In the genomic region with DNA sequence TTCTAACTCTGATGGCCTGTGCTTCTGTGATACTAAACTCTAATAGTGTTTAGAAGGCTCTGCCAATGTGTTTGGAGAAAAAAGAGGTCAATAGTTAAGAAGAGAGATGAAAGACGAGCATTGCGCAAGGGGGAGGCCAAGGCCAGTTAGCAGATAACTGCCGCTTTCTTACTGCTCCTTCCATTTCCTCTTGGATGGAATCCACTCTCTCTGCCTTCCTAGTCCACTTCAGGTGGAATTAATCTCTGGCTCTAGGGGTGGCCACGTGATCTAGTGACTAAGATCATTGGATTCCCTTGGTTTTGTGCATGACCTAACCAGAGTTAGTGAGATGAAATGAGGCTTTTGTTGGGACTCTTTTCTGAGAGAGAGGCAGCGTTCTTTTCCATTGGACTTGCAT, we compare ENCODE assay signal across 29 cellular contexts.
DNase-seq lines count a peak whose midpoint lies in the region; ATAC-seq, FAIRE-seq and TF ChIP-seq lines count a peak whose summit lies in the region.
"Had no signal": no experiment of that assay in that cellular context is flagged by ENCODE, and none has a peak within 500 bp of the region (broad histone marks: within the 10 kb centered on the region; RNA-seq: fewer than 3 reads in every experiment).

No MANE protein-coding gene starts in this region.

- intact Hi-C loops in K562 (cut with micrococcal nuclease) = no loop called here
- intact Hi-C loops in activated CD4-positive, alpha-beta T cell treated with anti-CD3 and anti-CD28 coated beads, Interleukin-2, amount 10 ng/mL, durations not matched to agents 24 days and 14 days (cut with micrococcal nuclease) = no loop called here

- H3K9me3 Mint-ChIP-seq in activated CD4-positive, alpha-beta T cell treated with anti-CD3 and anti-CD28 coated beads, Interleukin-2, amount 10 ng/mL, durations not matched to agents 24 days and 14 days = no peaks in the 10 kb centered on the region
- H3K9me3 Mint-ChIP-seq: T-helper 1 cell treated with Interleukin-12 subunit alpha and Interleukin-12 subunit beta and Interleukin-4 antibody, amounts not matched to agents 30 μg/mL and 1 μg/mL, for 36 hours had no signal

- no peak overlapping the region for H3K4me3 Mint-ChIP-seq in activated CD4-positive, alpha-beta T cell treated with anti-CD3 and anti-CD28 coated beads, Interleukin-2, amount 10 ng/mL, durations not matched to agents 24 days and 14 days
- H3K4me3 Mint-ChIP-seq: activated T-helper 17 cell treated with anti-CD3 and anti-CD28 coated beads, Interleukin-2, amount 50 U/mL, for 72 hours; B cell; stimulated activated memory B cell treated with anti-CD40 and anti-IgM and Interleukin-4, amounts not matched to agents 10 μg/mL and 1 μg/mL and 100 μg/mL, for 72 hours; T-helper 1 cell treated with Interleukin-12 subunit alpha and Interleukin-12 subunit beta and Interleukin-4 antibody, amounts not matched to agents 30 μg/mL and 1 μg/mL, for 36 hours had no signal

- no TSS peak for BruUV-seq in K562 (replicated peaks; lab: Mats Ljungman, UMichigan)

- H3K4me1 Mint-ChIP-seq in activated CD4-positive, alpha-beta T cell treated with anti-CD3 and anti-CD28 coated beads, Interleukin-2, amount 10 ng/mL, durations not matched to agents 24 days and 14 days = no peaks in the 10 kb centered on the region
- H3K4me1 Mint-ChIP-seq: activated T-helper 17 cell treated with anti-CD3 and anti-CD28 coated beads, Interleukin-2, amount 50 U/mL, for 72 hours; B cell; stimulated activated memory B cell treated with anti-CD40 and anti-IgM and Interleukin-4, amounts not matched to agents 10 μg/mL and 1 μg/mL and 100 μg/mL, for 72 hours had no signal

- CTCF ChIA-PET in K562 (lab: Yijun Ruan, JAX; ENCODE audit: low intra/inter-chr PET ratio) = no interaction called here

- H3K79me2 ChIP-seq in K562 (ENCODE audit: control insufficient read depth, insufficient read depth, low read length) = no peaks in the 10 kb centered on the region
- H3K79me2 ChIP-seq: hepatocyte had no signal

- 0% methylated on average over 5 of the region's 5 CpGs for WGBS in K562 (ENCODE audit: insufficient coverage, low coverage, missing lambda C conversion rate)
- WGBS in small intestine, 3 donors = 23 to 54% (median 24%) methylated on average over 5 of the region's 5 CpGs

- no peaks in the 10 kb centered on the region for H3K9me1 ChIP-seq in K562 (ENCODE audit: control insufficient read depth, insufficient read depth, low read length)

- no peak for TF ChIP-seq EP300 in K562 (IDR thresholded peaks at IDR 0.05; ENCODE audit: low read length)

- FAIRE-seq in K562 (lab: Jason Lieb, UNC) = no peak
- FAIRE-seq in small intestine (lab: Jason Lieb, UNC) = no peak
- FAIRE-seq: GM12892, GM19239, islet of Langerhans had no signal

- in situ Hi-C loops in K562 (cut with MboI) = no loop called here

- no peak overlapping the region for H3K27ac Mint-ChIP-seq in activated CD4-positive, alpha-beta T cell treated with anti-CD3 and anti-CD28 coated beads, Interleukin-2, amount 10 ng/mL, durations not matched to agents 24 days and 14 days
- H3K27ac Mint-ChIP-seq: activated naive CD4-positive, alpha-beta T cell treated with anti-CD3 and anti-CD28 coated beads, Interleukin-2, amount 50 U/mL, for 72 hours; activated T-helper 17 cell treated with anti-CD3 and anti-CD28 coated beads, Interleukin-2, amount 50 U/mL, for 72 hours; B cell; stimulated activated memory B cell treated with anti-CD40 and anti-IgM and Interleukin-4, amounts not matched to agents 10 μg/mL and 1 μg/mL and 100 μg/mL, for 72 hours; T-helper 1 cell treated with Interleukin-12 subunit alpha and Interleukin-12 subunit beta and Interleukin-4 antibody, amounts not matched to agents 30 μg/mL and 1 μg/mL, for 36 hours had no signal

- no peak for TF ChIP-seq RAD21 in K562 (CRISPR knock-in tag; conservative IDR thresholded peaks at IDR 0.05 in 1 of 2, IDR thresholded peaks at IDR 0.05 in 1 of 2)

- no peaks in the 10 kb centered on the region for H3K27me3 ChIP-seq in K562 (ENCODE audit: control insufficient read depth in 2 of 2, insufficient read depth in 2 of 2, low read length in 2 of 2)
- no peaks in the 10 kb centered on the region for H3K27me3 ChIP-seq in small intestine (ENCODE audit: control insufficient read depth in 2 of 2, insufficient read depth in 2 of 2, low read length in 2 of 2)
- H3K27me3 ChIP-seq: testis had no signal

- peaks cover 4% of the 10 kb centered on the region for H3K27me3 Mint-ChIP-seq in activated CD4-positive, alpha-beta T cell treated with anti-CD3 and anti-CD28 coated beads, Interleukin-2, amount 10 ng/mL, durations not matched to agents 24 days and 14 days

- TF ChIP-seq CTCF in K562 (IDR thresholded peaks at IDR 0.05 in 2 of 3, conservative IDR thresholded peaks at IDR 0.05 in 1 of 3; ENCODE audit: insufficient read depth in 2 of 3, low read depth in 1 of 3, low read length in 3 of 3) = no peak

- H3K36me3 Mint-ChIP-seq in activated CD4-positive, alpha-beta T cell treated with anti-CD3 and anti-CD28 coated beads, Interleukin-2, amount 10 ng/mL, durations not matched to agents 24 days and 14 days (ENCODE audit: low read depth) = no peaks in the 10 kb centered on the region
- H3K36me3 Mint-ChIP-seq: activated naive CD4-positive, alpha-beta T cell treated with anti-CD3 and anti-CD28 coated beads, Interleukin-2, amount 50 U/mL, for 72 hours; stimulated activated memory B cell treated with anti-CD40 and anti-IgM and Interleukin-4, amounts not matched to agents 10 μg/mL and 1 μg/mL and 100 μg/mL, for 72 hours had no signal

- H3K4me2 ChIP-seq in K562 (ENCODE audit: insufficient read depth, low read length) = no peak overlapping the region
- H3K4me2 ChIP-seq: hepatocyte had no signal

- no peak for TF ChIP-seq POLR2A in K562 (conservative IDR thresholded peaks at IDR 0.05)

- H2AFZ ChIP-seq in K562 (ENCODE audit: low read depth, low read length) = no peak overlapping the region
- H2AFZ ChIP-seq: GM23248, hepatocyte had no signal

- no peak overlapping the region for H3K9ac ChIP-seq in K562 (ENCODE audit: insufficient read depth in 1 of 2, low read depth in 2 of 2, low read length in 2 of 2)
- H3K9ac ChIP-seq: GM23248 had no signal

- H3K4me3 ChIP-seq in K562 = no peak overlapping the region
- no peak overlapping the region for H3K4me3 ChIP-seq in small intestine (ENCODE audit: low read depth in 1 of 2, low read length in 2 of 2)
- H3K4me3 ChIP-seq: GM23248, hepatocyte, lower lobe of right lung, SJSA1, skin epidermis, testis had no signal

- no peak for ATAC-seq in K562
- ATAC-seq: activated naive CD4-positive, alpha-beta T cell treated with anti-CD3 and anti-CD28 coated beads, Interleukin-2, amount 50 U/mL, for 72 hours; activated T-helper 17 cell treated with anti-CD3 and anti-CD28 coated beads, Interleukin-2, amount 50 U/mL, for 72 hours; foreskin keratinocyte; Panc1; stimulated activated memory B cell treated with anti-CD40 and anti-IgM and Interleukin-4, amounts not matched to agents 10 μg/mL and 1 μg/mL and 100 μg/mL, for 72 hours had no signal

- H3K4me1 ChIP-seq in K562 (replicated peaks in 1 of 2; ENCODE audit: control insufficient read depth in 2 of 2, insufficient read depth in 2 of 2, low read length in 2 of 2) = no peaks in the 10 kb centered on the region
- H3K4me1 ChIP-seq in small intestine (ENCODE audit: control insufficient read depth in 2 of 2, insufficient read depth in 1 of 2, low read depth in 1 of 2, low read length in 1 of 2) = no peaks in the 10 kb centered on the region
- H3K4me1 ChIP-seq: foreskin keratinocyte, lower lobe of right lung, SJSA1, testis had no signal

- POLR2A ChIA-PET in K562 (lab: Yijun Ruan, JAX) = interaction anchor here (0.7 kb wide), 1 partner anchor 11 kb away, joined by 3 read pairs; no protein-coding TSS in a partner anchor

- no peaks in the 10 kb centered on the region for H4K20me1 ChIP-seq in K562 (replicated peaks; ENCODE audit: control insufficient read depth, insufficient read depth, low read length)

- H3K27ac ChIP-seq in K562 (ENCODE audit: extremely low read depth, low read depth, low read length) = no peak overlapping the region
- no peak overlapping the region for H3K27ac ChIP-seq in small intestine (ENCODE audit: low read depth in 1 of 2, low read length in 1 of 2)
- H3K27ac ChIP-seq: foreskin keratinocyte, GM23248, hepatocyte, HL-60, lower lobe of right lung, neutrophil, SJSA1, skin epidermis, testis had no signal

- no peaks in the 10 kb centered on the region for H3K36me3 ChIP-seq in K562 (ENCODE audit: control insufficient read depth, insufficient read depth, low read length)
- H3K36me3 ChIP-seq in small intestine (ENCODE audit: control insufficient read depth in 2 of 2, insufficient read depth in 2 of 2, low read length in 2 of 2) = no peaks in the 10 kb centered on the region
- H3K36me3 ChIP-seq: lower lobe of right lung, neutrophil, SJSA1 had no signal

- H3K9me3 ChIP-seq in K562 (replicated peaks; ENCODE audit: control insufficient read depth, insufficient read depth, low read depth, low read length) (no peaks in the 10 kb centered on the region), small intestine (ENCODE audit: control insufficient read depth, low read depth) (no peaks in the 10 kb centered on the region)
- H3K9me3 ChIP-seq: lower lobe of right lung, neutrophil, SJSA1, testis had no signal

- peak; percentile 93 for DNase-seq in DMS79 (lab: John Stamatoyannopoulos, UW)
- peak; percentile 31 for DNase-seq in MV-4-11 (lab: John Stamatoyannopoulos, UW)
- no peak for DNase-seq in K562 (ENCODE audit: extremely low read depth in 1 of 4, low spot score in 3 of 4)
- DNase-seq in small intestine = peak; percentile 3
- DNase-seq in activated CD4-positive, alpha-beta T cell treated with anti-CD3 and anti-CD28 coated beads, Interleukin-2, amount 10 ng/mL, durations not matched to agents 24 days and 14 days = no peak
- no peak for DNase-seq in COLO829 (ENCODE audit: low spot score)
- no peak for DNase-seq in middle frontal gyrus (ENCODE audit: extremely low spot score, low spot score)
- DNase-seq: activated CD4-positive, alpha-beta T cell treated with anti-CD3 and anti-CD28 coated beads for 4 hours; erythroblast; foreskin keratinocyte; GM23248; lower lobe of right lung; NCI-H1417 treated with DMSO at 0.1 percent for 48 hours; NCI-H446; testis had no signal

TF ChIP-seq in K562, 482 proteins besides CTCF, POLR2A, EP300 and RAD21 (continues in another document):
- TF ChIP-seq RFX5 (IDR thresholded peaks at IDR 0.05; ENCODE audit: low read depth, low read length) (no peak), LEF1 (IDR thresholded peaks at IDR 0.05) (no peak), USF2 (CRISPR knock-in tag; IDR thresholded peaks at IDR 0.05) (peak; percentile 27; the same call in 1 of the 2 replicates), TARDBP (IDR thresholded peaks at IDR 0.05) (no peak), POLR2B (IDR thresholded peaks at IDR 0.05; ENCODE audit: low read depth, partially characterized antibody) (no peak)

Comparison
In these comparisons a context has a peak if more than half of its experiments do, and no peak if none do; other contexts are left out.
1. DNase-seq: peak in DMS79 (single experiment), MV-4-11 (single experiment) and small intestine (single experiment); none in K562 (0 of 4), activated CD4-positive, alpha-beta T cell treated with anti-CD3 and anti-CD28 coated beads, Interleukin-2, amount 10 ng/mL, durations not matched to agents 24 days and 14 days (single experiment), COLO829 (single experiment) and middle frontal gyrus (single experiment).